Comparison of ENCODE assay signal across 16 cellular contexts in the genomic region with DNA sequence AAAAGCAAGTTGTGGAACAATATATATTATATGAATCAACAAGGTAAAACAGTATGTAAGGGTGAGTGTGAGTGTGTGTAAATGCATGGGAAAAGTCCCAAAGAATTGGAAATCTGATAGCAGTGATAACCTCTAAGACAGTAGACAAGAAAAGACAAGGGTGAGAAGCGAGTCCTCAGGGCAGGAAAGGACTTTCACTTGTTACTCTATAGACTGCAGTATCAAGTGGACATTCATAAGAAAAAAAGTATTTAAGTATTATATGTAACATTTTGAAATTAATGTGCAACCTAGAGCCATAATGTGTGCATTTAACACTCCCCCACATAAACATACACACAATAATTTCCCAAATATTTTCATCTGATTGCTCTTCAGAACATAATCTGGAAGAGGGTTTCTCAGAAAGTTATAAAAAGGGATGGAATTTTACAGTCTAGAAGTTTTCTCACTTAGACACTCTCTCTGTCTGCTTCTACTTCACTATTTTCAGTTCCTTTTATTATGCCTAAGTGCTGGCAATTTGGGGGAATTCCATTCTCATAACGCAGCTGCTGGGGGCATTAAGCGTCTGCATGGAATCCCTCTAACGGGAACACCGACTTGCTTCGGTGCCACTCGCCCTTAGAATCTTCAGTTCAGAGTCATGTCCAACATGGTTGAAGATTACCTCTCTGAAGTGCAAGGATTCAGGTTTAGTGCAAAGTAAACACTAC. TPM values are rescaled to one million over a fixed set of nuclear protein-coding genes. Genes with fewer than 3 reads are reported as not detected.
A peak's percentile ranks its signal among the peaks of the same experiment; 100 is the strongest.
DNase-seq lines count a peak whose midpoint lies in the region; ATAC-seq and TF ChIP-seq lines count a peak whose summit lies in the region.
"Had no signal": no experiment of that assay in that cellular context is flagged by ENCODE, and none has a peak within 500 bp of the region (broad histone marks: within the 10 kb centered on the region; RNA-seq: fewer than 3 reads in every experiment).

No MANE protein-coding gene starts in this region.

- no peaks in the 10 kb centered on the region for H3F3A ChIP-seq in smooth muscle cell (ENCODE audit: low read depth)

- H3K4me3 ChIP-seq in smooth muscle cell (no peak overlapping the region), esophagus squamous epithelium (no peak overlapping the region), WERI-Rb-1 (ENCODE audit: low read depth, low read length) (no peak overlapping the region)
- H3K4me3 ChIP-seq: thoracic aorta had no signal

- TF ChIP-seq CTCF in smooth muscle cell (IDR thresholded peaks at IDR 0.05; ENCODE audit: borderline replicate concordance, insufficient read depth, poor library complexity, severe bottlenecking) (no peak), esophagus squamous epithelium (IDR thresholded peaks at IDR 0.05) (no peak), WERI-Rb-1 (IDR thresholded peaks at IDR 0.05; ENCODE audit: low read depth, low read length) (no peak)

- WGBS in smooth muscle cell (ENCODE audit: low lambda C conversion rate), result 43% methylated on average over 7 of the region's 7 CpGs
- 66 to 67% methylated on average over 7 of the region's 7 CpGs for WGBS in esophagus squamous epithelium, 2 donors

- H3K27me3 ChIP-seq in smooth muscle cell (ENCODE audit: low read depth) (no peaks in the 10 kb centered on the region), esophagus squamous epithelium (no peaks in the 10 kb centered on the region), WERI-Rb-1 (ENCODE audit: insufficient read depth, low read depth, severe bottlenecking) (no peaks in the 10 kb centered on the region)

- H3K79me2 ChIP-seq in smooth muscle cell (ENCODE audit: low read depth), result no peaks in the 10 kb centered on the region
- H3K79me2 ChIP-seq: parathyroid adenoma had no signal

- no peak for TF ChIP-seq POLR2A in esophagus squamous epithelium (IDR thresholded peaks at IDR 0.05)

- intact Hi-C loops in esophagus squamous epithelium (cut with DNase I), result no loop called here

- H3K4me2 ChIP-seq in smooth muscle cell, result peak overlapping the region; percentile 25

- H4K20me1 ChIP-seq in smooth muscle cell (ENCODE audit: low read depth), result no peaks in the 10 kb centered on the region

- H3K27ac ChIP-seq in smooth muscle cell (ENCODE audit: low read depth) (no peak overlapping the region), esophagus squamous epithelium (no peak overlapping the region), WERI-Rb-1 (no peak overlapping the region)
- H3K27ac ChIP-seq: parathyroid adenoma, thoracic aorta had no signal

- ATAC-seq in GM18508 (IDR thresholded peaks at IDR 0.05; ENCODE audit: insufficient read depth, unreplicated experiment) (peak; percentile 82), GM21619 (IDR thresholded peaks at IDR 0.05; ENCODE audit: unreplicated experiment) (peak; percentile 67), HG03378 (IDR thresholded peaks at IDR 0.05; ENCODE audit: unreplicated experiment) (peak; percentile 76)
- ATAC-seq: activated CD8-positive, alpha-beta T cell treated with anti-CD3 and anti-CD28 coated beads, Interleukin-2, amount 10 ng/mL, durations not matched to agents 7 days and 5 days had no signal

- H3K9ac ChIP-seq in smooth muscle cell (ENCODE audit: low read depth), result no peak overlapping the region
- H3K9ac ChIP-seq: parathyroid adenoma had no signal

- H3K4me1 ChIP-seq in smooth muscle cell (ENCODE audit: low read depth), result no peaks in the 10 kb centered on the region
- no peaks in the 10 kb centered on the region for H3K4me1 ChIP-seq in esophagus squamous epithelium
- H3K4me1 ChIP-seq: parathyroid adenoma had no signal

- H3K36me3 ChIP-seq in smooth muscle cell (ENCODE audit: low read depth) (no peaks in the 10 kb centered on the region), esophagus squamous epithelium (no peaks in the 10 kb centered on the region), WERI-Rb-1 (no peaks in the 10 kb centered on the region)
- H3K36me3 ChIP-seq: thoracic aorta had no signal

- no peak overlapping the region for H2AFZ ChIP-seq in smooth muscle cell (ENCODE audit: low read depth)
- H2AFZ ChIP-seq: parathyroid adenoma had no signal

- H3K9me3 ChIP-seq in smooth muscle cell (replicated peaks; ENCODE audit: low read depth), result no peaks in the 10 kb centered on the region
- H3K9me3 ChIP-seq in esophagus squamous epithelium, result no peaks in the 10 kb centered on the region
- no peaks in the 10 kb centered on the region for H3K9me3 ChIP-seq in WERI-Rb-1 (ENCODE audit: severe bottlenecking)
- H3K9me3 ChIP-seq: thoracic aorta had no signal

- DNase-seq in smooth muscle cell (lab: John Stamatoyannopoulos, UW; ENCODE audit: unreplicated experiment) (no peak), Ammon's horn (ENCODE audit: low spot score) (no peak), NCI-H1105 treated with DMSO at 0.1 percent for 48 hours (lab: John Stamatoyannopoulos, UW) (no peak), esophagus squamous epithelium (lab: John Stamatoyannopoulos, UW) (no peak), WERI-Rb-1 (no peak)
- DNase-seq: activated CD8-positive, alpha-beta T cell treated with anti-CD3 and anti-CD28 coated beads, Interleukin-2, amount 10 ng/mL, durations not matched to agents 7 days and 5 days; activated gamma-delta T cell treated with Interleukin-2 at 50 U/mL for 16 hours; CD4-positive, alpha-beta memory T cell; effector memory CD4-positive, alpha-beta T cell; NCI-H226; RPMI8226 had no signal

RNA-seq across cellular contexts. Expression of a gene that starts 50.0 kb away (rescaled TPM):
- total RNA-seq in smooth muscle cell (21.0 and 24.8 TPM in 2 replicates), esophagus squamous epithelium (10 to 100 TPM in 3 of 4 donors, 1 to 10 TPM in 1; 8.3 to 28.4 (median 20.9) TPM)
- polyA plus RNA-seq in smooth muscle cell, result 14.3 and 17.5 TPM in 2 replicates
